Comparison of ENCODE assay signal across 9 cellular contexts in genomic region chr2:65437392-65438135, GRCh38. TPM values are rescaled to one million over a fixed set of nuclear protein-coding genes. Genes with fewer than 3 reads are reported as not detected.
DNase-seq lines count a peak whose midpoint lies in the region; ATAC-seq, FAIRE-seq and TF ChIP-seq lines count a peak whose summit lies in the region.
"Had no signal": no experiment of that assay in that cellular context is flagged by ENCODE, and none has a peak within 500 bp of the region (broad histone marks: within the 10 kb centered on the region; RNA-seq: fewer than 3 reads in every experiment).

No MANE protein-coding gene starts in this region.

- H3K27me3 ChIP-seq in HUES64 (ENCODE audit: insufficient read depth, low read length): peaks cover 47% of the 10 kb centered on the region
- H3K27me3 ChIP-seq in astrocyte (ENCODE audit: insufficient read depth, low read length): no peaks in the 10 kb centered on the region
- no peaks in the 10 kb centered on the region for H3K27me3 ChIP-seq in left lung
- H3K27me3 ChIP-seq in stomach smooth muscle (ENCODE audit: control insufficient read depth in 1 of 2, insufficient read depth in 2 of 2, low read length in 2 of 2): no peaks in the 10 kb centered on the region
- peaks cover 0 to 2% of the 10 kb centered on the region in 2 donors for H3K27me3 ChIP-seq in small intestine (ENCODE audit: control insufficient read depth in 2 of 2, insufficient read depth in 2 of 2, low read length in 2 of 2)

- no peaks in the 10 kb centered on the region for H3K9me3 ChIP-seq in HUES64 (ENCODE audit: insufficient read depth, low read depth, low read length)
- H3K9me3 ChIP-seq in astrocyte (ENCODE audit: insufficient read depth, low read depth, low read length): no peaks in the 10 kb centered on the region
- no peaks in the 10 kb centered on the region for H3K9me3 ChIP-seq in left lung
- H3K9me3 ChIP-seq in stomach smooth muscle (ENCODE audit: control insufficient read depth in 2 of 2, low read length in 2 of 2): no peaks in the 10 kb centered on the region
- no peaks in the 10 kb centered on the region for H3K9me3 ChIP-seq in small intestine (ENCODE audit: control insufficient read depth, low read depth)

- no peaks in the 10 kb centered on the region for H3K36me3 ChIP-seq in HUES64 (ENCODE audit: insufficient read depth, low read length)
- no peaks in the 10 kb centered on the region for H3K36me3 ChIP-seq in astrocyte (ENCODE audit: insufficient read depth, low read length)
- no peaks in the 10 kb centered on the region for H3K36me3 ChIP-seq in left lung
- no peaks in the 10 kb centered on the region for H3K36me3 ChIP-seq in stomach smooth muscle (ENCODE audit: control insufficient read depth in 2 of 2, insufficient read depth in 2 of 2, low read length in 2 of 2)
- H3K36me3 ChIP-seq in small intestine (ENCODE audit: control insufficient read depth in 2 of 2, insufficient read depth in 2 of 2, low read length in 2 of 2): no peaks in the 10 kb centered on the region

- TF ChIP-seq CTCF in astrocyte (IDR thresholded peaks at IDR 0.05; ENCODE audit: insufficient read depth, low read depth, low read length) (no peak), left lung (IDR thresholded peaks at IDR 0.05) (no peak)

- no peak overlapping the region for H2AFZ ChIP-seq in astrocyte (ENCODE audit: low read depth, low read length)

- H3K36me3 Mint-ChIP-seq in astrocyte (ENCODE audit: low read depth, unreplicated experiment): no peaks in the 10 kb centered on the region

- H3K27ac ChIP-seq in HUES64 (ENCODE audit: low read depth, low read length) (peak overlapping the region; percentile 83; the same call in 1 of the 2 replicates), astrocyte (ENCODE audit: low read depth, low read length) (peak overlapping the region; percentile 91), left lung (peak overlapping the region; percentile 96 to 98), stomach smooth muscle (ENCODE audit: low read length) (peak overlapping the region; percentile 89), small intestine (ENCODE audit: low read depth in 1 of 2, low read length in 1 of 2) (no peak overlapping the region)

- H3K4me3 ChIP-seq in HUES64 (ENCODE audit: low read length) (peak overlapping the region; percentile 87), astrocyte (ENCODE audit: insufficient read depth, low read depth, low read length) (peak overlapping the region; percentile 73), left lung (peak overlapping the region; percentile 54 to 60), stomach smooth muscle (ENCODE audit: low read length in 2 of 2) (no peak overlapping the region), small intestine (ENCODE audit: low read depth in 1 of 2, low read length in 2 of 2) (no peak overlapping the region)

- intact Hi-C loops in left lung (cut with DNase I): loop anchor here in 1 of 2 donors (10.0 kb wide), 1 partner anchor 163 kb away; no protein-coding TSS in a partner anchor

- no peaks in the 10 kb centered on the region for H3K27me3 Mint-ChIP-seq in astrocyte (ENCODE audit: low read depth, unreplicated experiment)

- peak overlapping the region; percentile 91 for H3K4me3 Mint-ChIP-seq in astrocyte (ENCODE audit: unreplicated experiment)

- H4K20me1 ChIP-seq in astrocyte (ENCODE audit: insufficient read depth, low read length): no peaks in the 10 kb centered on the region

- peaks cover 29% of the 10 kb centered on the region for H3K4me1 ChIP-seq in HUES64 (ENCODE audit: insufficient read depth, low read length)
- H3K4me1 ChIP-seq in astrocyte (ENCODE audit: insufficient read depth, low read length): peaks cover 11% of the 10 kb centered on the region
- H3K4me1 ChIP-seq in left lung: peaks cover 13 to 32% of the 10 kb centered on the region in 2 donors
- H3K4me1 ChIP-seq in stomach smooth muscle (ENCODE audit: control insufficient read depth, insufficient read depth, low read length): peaks cover 13% of the 10 kb centered on the region
- H3K4me1 ChIP-seq in small intestine (ENCODE audit: control insufficient read depth in 2 of 2, insufficient read depth in 1 of 2, low read depth in 1 of 2, low read length in 1 of 2): peaks cover 2 to 3% of the 10 kb centered on the region in 2 donors

- ATAC-seq in left lung: no peak

- DNase-seq in astrocyte (ENCODE audit: low read depth) (no peak), left lung (no peak), dedifferentiated amniotic fluid mesenchymal stem cell (ENCODE audit: extremely low spot score) (no peak), T-helper 1 cell (no peak), small intestine (no peak), GM19238 (ENCODE audit: insufficient read length, low spot score) (no peak)

- peaks cover 5% of the 10 kb centered on the region for H3K79me2 ChIP-seq in astrocyte (ENCODE audit: insufficient read depth, low read length)

- H3K27ac Mint-ChIP-seq in astrocyte (ENCODE audit: unreplicated experiment): peak overlapping the region; percentile 100

- 8% methylated on average over 9 of the region's 9 CpGs for WGBS in HUES64
- 91 to 94% (median 93%) methylated on average over 9 of the region's 9 CpGs for WGBS in small intestine, 3 donors

- FAIRE-seq in astrocyte (lab: Jason Lieb, UNC) (no peak), small intestine (lab: Jason Lieb, UNC) (no peak)
- FAIRE-seq: TTC549 had no signal

- no peak overlapping the region for H3K9ac ChIP-seq in HUES64 (ENCODE audit: low read depth, low read length)
- peak overlapping the region; percentile 96 for H3K9ac ChIP-seq in astrocyte (ENCODE audit: low read length)
- H3K9ac ChIP-seq in stomach smooth muscle (ENCODE audit: low read length in 2 of 2): peak overlapping the region in 1 of 2 donors; percentile 94

- no peaks in the 10 kb centered on the region for H3K9me3 Mint-ChIP-seq in astrocyte (ENCODE audit: unreplicated experiment)

- H3K4me1 Mint-ChIP-seq in astrocyte (ENCODE audit: low read depth, unreplicated experiment): peaks cover 27% of the 10 kb centered on the region

- H3K4me2 ChIP-seq in astrocyte (ENCODE audit: low read length): peak overlapping the region; percentile 94

RNA-seq across cellular contexts. Expression of gene SPRED2, which starts 5.2 kb away (rescaled TPM):
- polyA plus RNA-seq in HUES64 (2013, experiment 1 of 2): 14.5 TPM
- 19.8 TPM for polyA plus RNA-seq in HUES64 (2013, experiment 2 of 2)
- total RNA-seq in astrocyte: 47.3 and 55.2 TPM in 2 replicates
- total RNA-seq in left lung: 10 to 100 TPM; 34.5 to 47.1 TPM
- 10 to 100 TPM; 10.7 to 23.5 (median 14.8) TPM for polyA plus RNA-seq in small intestine

Comparison
In these comparisons a context has a peak if more than half of its experiments do, and no peak if none do; other contexts are left out.
1. H3K27ac ChIP-seq: peak in HUES64 (single experiment), astrocyte (single experiment), left lung (2 of 2) and stomach smooth muscle (single experiment); none in small intestine (0 of 2).
2. H3K4me3 ChIP-seq: peak in HUES64 (single experiment), astrocyte (single experiment) and left lung (2 of 2); none in stomach smooth muscle (0 of 2) and small intestine (0 of 2).